8 cellular contexts compared by ENCODE assay signal in genomic region chr2:9473985-9474360, GRCh38. TPM values are rescaled to one million over a fixed set of nuclear protein-coding genes. Genes with fewer than 3 reads are reported as not detected.
DNase-seq lines count a peak whose midpoint lies in the region; ATAC-seq and TF ChIP-seq lines count a peak whose summit lies in the region.

No MANE protein-coding gene starts in this region.

- DNase-seq in BJ (ENCODE audit: low read depth) (no peak), cardiac muscle cell (ENCODE audit: low read depth in 1 of 2, low spot score in 1 of 2) (peak; percentile 15 to 52), putamen (ENCODE audit: low spot score) (peak; percentile 68), uterus (peak; percentile 52 to 57), NCI-H2029 treated with DMSO at 0.1 percent for 48 hours (lab: John Stamatoyannopoulos, UW) (no peak)
- DNase-seq in activated naive CD4-positive, alpha-beta T cell treated with anti-CD3 and anti-CD28 coated beads for 36 hours = peak; percentile 67

- H3K36me3 ChIP-seq in BJ (ENCODE audit: control insufficient read depth, insufficient read depth, low read length) = peaks cover 7% of the 10 kb centered on the region
- peaks cover 64% of the 10 kb centered on the region for H3K36me3 ChIP-seq in OCI-LY1 (ENCODE audit: insufficient read depth, low read length)
- H3K36me3 ChIP-seq in cardiac muscle cell = peaks cover 16% of the 10 kb centered on the region
- no peaks in the 10 kb centered on the region for H3K36me3 ChIP-seq in uterus

- H3K27me3 Mint-ChIP-seq in activated naive CD4-positive, alpha-beta T cell treated with anti-CD3 and anti-CD28 coated beads for 36 hours (ENCODE audit: low read depth) = no peaks in the 10 kb centered on the region

- CTCF ChIA-PET in BJ (lab: Yijun Ruan, JAX) = no interaction called here
- CTCF ChIA-PET in activated naive CD4-positive, alpha-beta T cell treated with anti-CD3 and anti-CD28 coated beads for 36 hours (lab: Charles Lee) = interaction anchor here (1.1 to 1.6 kb wide), 3 partner anchors 20 to 296 kb away, joined by 3 to 9 read pairs (median 4); partner anchors contain the start of gene ADAM17

- H4K20me1 ChIP-seq in OCI-LY1 (ENCODE audit: insufficient read depth, low read length) = no peaks in the 10 kb centered on the region

- POLR2A ChIA-PET in BJ (lab: Charles Lee) = no interaction called here

- peak overlapping the region; percentile 79 for H3K4me2 ChIP-seq in OCI-LY1 (ENCODE audit: low read length)

- peak; percentile 11 for ATAC-seq in GM21619 (IDR thresholded peaks at IDR 0.05; ENCODE audit: unreplicated experiment)

- no peaks in the 10 kb centered on the region for H3F3A ChIP-seq in OCI-LY1 (ENCODE audit: insufficient read depth, low read length)

- peak overlapping the region; percentile 67 for H3K4me3 ChIP-seq in BJ (ENCODE audit: low read depth, low read length)
- H3K4me3 ChIP-seq in OCI-LY1 (ENCODE audit: low read depth, low read length, poor library complexity, severe bottlenecking) = peak overlapping the region; percentile 69
- peak overlapping the region; percentile 67 for H3K4me3 ChIP-seq in cardiac muscle cell
- peak overlapping the region; percentile 83 to 91 for H3K4me3 ChIP-seq in uterus

- H3K27ac ChIP-seq in OCI-LY1 (ENCODE audit: low read depth, low read length, poor library complexity, severe bottlenecking) (peak overlapping the region; percentile 61), cardiac muscle cell (no peak overlapping the region), uterus (peak overlapping the region; percentile 80 to 91)

- no peaks in the 10 kb centered on the region for H3K79me2 ChIP-seq in OCI-LY1 (ENCODE audit: insufficient read depth, low read length)

- H3K36me3 Mint-ChIP-seq in activated naive CD4-positive, alpha-beta T cell treated with anti-CD3 and anti-CD28 coated beads for 36 hours (ENCODE audit: low read depth) = peaks cover 24% of the 10 kb centered on the region

- H2AFZ ChIP-seq in OCI-LY1 (ENCODE audit: low read length) = no peak overlapping the region

- H3K9me3 ChIP-seq in OCI-LY1 (ENCODE audit: low read length) (0 out of 2 replicates have a peak, but pooled peaks cover 2% of the 10 kb centered on the region), cardiac muscle cell (ENCODE audit: low read depth) (no peaks in the 10 kb centered on the region), uterus (no peaks in the 10 kb centered on the region)

- no peak for TF ChIP-seq CTCF in BJ (IDR thresholded peaks at IDR 0.05; ENCODE audit: insufficient read depth, low read depth, low read length)
- no peak for TF ChIP-seq CTCF in OCI-LY1 (IDR thresholded peaks at IDR 0.05; ENCODE audit: low read length)
- no peak for TF ChIP-seq CTCF in cardiac muscle cell (IDR thresholded peaks at IDR 0.05; ENCODE audit: low read depth, low read length)
- no peak for TF ChIP-seq CTCF in uterus (IDR thresholded peaks at IDR 0.05)

- H3K27ac Mint-ChIP-seq in activated naive CD4-positive, alpha-beta T cell treated with anti-CD3 and anti-CD28 coated beads for 36 hours = peak overlapping the region; percentile 46

- H3K4me1 ChIP-seq in OCI-LY1 (ENCODE audit: insufficient read depth, low read length, severe bottlenecking) (peaks cover 29% of the 10 kb centered on the region), cardiac muscle cell (ENCODE audit: low read depth) (no peaks in the 10 kb centered on the region), uterus (no peaks in the 10 kb centered on the region)

- no peaks in the 10 kb centered on the region for H3K9me3 Mint-ChIP-seq in activated naive CD4-positive, alpha-beta T cell treated with anti-CD3 and anti-CD28 coated beads for 36 hours

- TF ChIP-seq POLR2A in uterus (IDR thresholded peaks at IDR 0.05) = no peak

- H3K27me3 ChIP-seq in BJ (ENCODE audit: control insufficient read depth, insufficient read depth, low read length) = no peaks in the 10 kb centered on the region
- H3K27me3 ChIP-seq in OCI-LY1 (ENCODE audit: insufficient read depth, low read length) = no peaks in the 10 kb centered on the region
- H3K27me3 ChIP-seq in cardiac muscle cell = no peaks in the 10 kb centered on the region
- no peaks in the 10 kb centered on the region for H3K27me3 ChIP-seq in uterus

- intact Hi-C loops in activated naive CD4-positive, alpha-beta T cell treated with anti-CD3 and anti-CD28 coated beads for 36 hours (cut with micrococcal nuclease) = loop anchor here (1.0 to 10.0 kb wide), 6 partner anchors 19 to 308 kb away; partner anchors contain the start of genes CPSF3, ITGB1BP1 and YWHAQ
- intact Hi-C loops in uterus (cut with DNase I; ENCODE audit: low total_unique reads) = no loop called here

- H3K9ac ChIP-seq in OCI-LY1 (ENCODE audit: low read length) = peak overlapping the region; percentile 75

- peak overlapping the region; percentile 66 for H3K4me3 Mint-ChIP-seq in activated naive CD4-positive, alpha-beta T cell treated with anti-CD3 and anti-CD28 coated beads for 36 hours

- no peaks in the 10 kb centered on the region for H3K9me2 ChIP-seq in OCI-LY1 (ENCODE audit: low read depth, low read length)

- peaks cover 33% of the 10 kb centered on the region for H3K4me1 Mint-ChIP-seq in activated naive CD4-positive, alpha-beta T cell treated with anti-CD3 and anti-CD28 coated beads for 36 hours (ENCODE audit: low read depth)

RNA-seq across cellular contexts. Expression of gene IAH1, which starts 0.4 kb away (rescaled TPM):
- 92.2 and 120 TPM in 2 replicates for polyA plus RNA-seq in BJ (2011; rRNA removed)
- 23.6 and 27.1 TPM in 2 replicates for polyA minus RNA-seq in BJ (2011; rRNA and poly(A)+ RNA removed)
- 10 to 100 TPM; 65.4 to 70.2 TPM for total RNA-seq in activated naive CD4-positive, alpha-beta T cell treated with anti-CD3 and anti-CD28 coated beads for 36 hours
- 41.8 and 45.4 TPM in 2 replicates for total RNA-seq in cardiac muscle cell
- polyA plus RNA-seq in cardiac muscle cell = 56.6 and 96.4 TPM in 2 replicates
- 10 to 100 TPM; 32.4 to 59.1 (median 38.1) TPM for total RNA-seq in uterus

RNA-seq across cellular contexts. Expression of gene CPSF3, which starts 50.5 kb away (rescaled TPM):
- polyA plus RNA-seq in BJ (2011; rRNA removed) = 12.5 and 31.5 TPM in 2 replicates
- 22.7 and 23.4 TPM in 2 replicates for polyA minus RNA-seq in BJ (2011; rRNA and poly(A)+ RNA removed)
- 10 to 100 TPM; 64.5 to 65.7 TPM for total RNA-seq in activated naive CD4-positive, alpha-beta T cell treated with anti-CD3 and anti-CD28 coated beads for 36 hours
- total RNA-seq in cardiac muscle cell = 45.9 and 57.4 TPM in 2 replicates
- polyA plus RNA-seq in cardiac muscle cell = 57.5 and 75.5 TPM in 2 replicates
- total RNA-seq in uterus = 10 to 100 TPM in 3 of 4 donors, 1 to 10 TPM in 1; 7.2 to 45.2 (median 30.3) TPM

RNA-seq across cellular contexts. Expression of gene ITGB1BP1, which starts 50.6 kb away (rescaled TPM):
- polyA plus RNA-seq in BJ (2011; rRNA removed) = 50.7 and 88.9 TPM in 2 replicates
- 13.0 and 13.6 TPM in 2 replicates for polyA minus RNA-seq in BJ (2011; rRNA and poly(A)+ RNA removed)
- total RNA-seq in activated naive CD4-positive, alpha-beta T cell treated with anti-CD3 and anti-CD28 coated beads for 36 hours = 10 to 100 TPM; 97.2 to 97.4 TPM
- 30.9 and 35.5 TPM in 2 replicates for total RNA-seq in cardiac muscle cell
- polyA plus RNA-seq in cardiac muscle cell = 107 and 138 TPM in 2 replicates
- total RNA-seq in uterus = 100 to 1,000 TPM in 1 of 4 donors, 10 to 100 TPM in 3; 32.0 to 106 (median 45.1) TPM

Comparison
In these comparisons a context has a peak if more than half of its experiments do, and no peak if none do; other contexts are left out.
1. DNase-seq: peak in activated naive CD4-positive, alpha-beta T cell treated with anti-CD3 and anti-CD28 coated beads for 36 hours (single experiment), cardiac muscle cell (2 of 2), putamen (single experiment) and uterus (2 of 2); none in BJ (single experiment) and NCI-H2029 treated with DMSO at 0.1 percent for 48 hours (single experiment).
2. Peak in every context shown above with its lines, with median percentiles within 50 percentile points of each other: H3K4me3 ChIP-seq.